21 cellular contexts compared by ENCODE assay signal in genomic region chr2:176125215-176126054, GRCh38. TPM values are rescaled to one million over a fixed set of nuclear protein-coding genes. Genes with fewer than 3 reads are reported as not detected.
A peak's percentile ranks its signal among the peaks of the same experiment; 100 is the strongest.
DNase-seq lines count a peak whose midpoint lies in the region; ATAC-seq and TF ChIP-seq lines count a peak whose summit lies in the region.
"Had no signal": no experiment of that assay in that cellular context is flagged by ENCODE, and none has a peak within 500 bp of the region (broad histone marks: within the 10 kb centered on the region; RNA-seq: fewer than 3 reads in every experiment).

No MANE protein-coding gene starts in this region.

- no peaks in the 10 kb centered on the region for H3K9me3 ChIP-seq in SK-N-MC (ENCODE audit: low read depth, low read length)
- H3K9me3 ChIP-seq in CD4-positive, alpha-beta memory T cell (ENCODE audit: control insufficient read depth in 1 of 2, low read length in 2 of 2): no peaks in the 10 kb centered on the region
- H3K9me3 ChIP-seq: adrenal gland had no signal

- H3K27ac Mint-ChIP-seq in nephron progenitor cell: peak overlapping the region; percentile 100
- H3K27ac Mint-ChIP-seq in CD4-positive, alpha-beta memory T cell: peak overlapping the region in 2 of 7 donors; percentile 19 to 89
- H3K27ac Mint-ChIP-seq: activated B cell treated with CpG ODN at 0.5 μM for 24 hours had no signal

- POLR2A ChIA-PET in CD4-positive, alpha-beta memory T cell (lab: Charles Lee; ENCODE audit: partially characterized antibody): interaction anchor here (2.2 kb wide), 1 partner anchor 329 kb away, joined by 12 read pairs; no protein-coding TSS in a partner anchor

- H3K36me3 ChIP-seq in H7 (replicated peaks; ENCODE audit: control insufficient read depth, insufficient read depth, low read length) (no peaks in the 10 kb centered on the region), SK-N-MC (ENCODE audit: insufficient read depth, low read length) (no peaks in the 10 kb centered on the region)
- no peaks in the 10 kb centered on the region for H3K36me3 ChIP-seq in CD4-positive, alpha-beta memory T cell (ENCODE audit: insufficient read depth, low read length)
- H3K36me3 ChIP-seq: adrenal gland had no signal

- no peaks in the 10 kb centered on the region for H3K9me3 Mint-ChIP-seq in nephron progenitor cell
- H3K9me3 Mint-ChIP-seq in CD4-positive, alpha-beta memory T cell: peaks cover 0 to 34% (median 2%) of the 10 kb centered on the region in 8 donors
- H3K9me3 Mint-ChIP-seq: activated B cell treated with CpG ODN at 0.5 μM for 24 hours; activated T-helper 2 cell treated with anti-CD3 and anti-CD28 coated beads, Interferon-gamma antibody, Interleukin-2, Interleukin-4, amounts not matched to agents 10 μg/mL and 5 μg/mL and 100 μg/mL, durations not matched to agents 14 hours and 24 hours and 36 hours; T-cell had no signal

- H3K4me3 Mint-ChIP-seq in nephron progenitor cell: peak overlapping the region; percentile 95
- peak overlapping the region in 2 of 8 donors; percentile 11 to 44 for H3K4me3 Mint-ChIP-seq in CD4-positive, alpha-beta memory T cell
- H3K4me3 Mint-ChIP-seq: activated B cell treated with CpG ODN at 0.5 μM for 24 hours, T-cell had no signal

- H3K27me3 ChIP-seq in H7 (ENCODE audit: control insufficient read depth, insufficient read depth, low read length): peaks cover 100% of the 10 kb centered on the region
- H3K27me3 ChIP-seq in CD4-positive, alpha-beta memory T cell (ENCODE audit: insufficient read depth, low read length): peaks cover 80% of the 10 kb centered on the region

- H3K4me3 ChIP-seq in H7 (ENCODE audit: insufficient read depth, low read depth, low read length) (no peak overlapping the region), SK-N-MC (no peak overlapping the region)
- H3K4me3 ChIP-seq in CD4-positive, alpha-beta memory T cell (ENCODE audit: low read length in 2 of 2): no peak overlapping the region

- CTCF ChIA-PET in CD4-positive, alpha-beta memory T cell (lab: Charles Lee; ENCODE audit: partially characterized antibody): interaction anchor here (0.8 to 4.3 kb wide), 7 partner anchors 15 to 1036 kb away, joined by 3 to 72 read pairs (median 5); no protein-coding TSS in a partner anchor

- ATAC-seq in HG02852 (IDR thresholded peaks at IDR 0.05; ENCODE audit: unreplicated experiment): no peak
- ATAC-seq: left cardiac atrium, T-cell had no signal

- H3K9ac ChIP-seq in SK-N-MC (ENCODE audit: insufficient read length): no peak overlapping the region

- intact Hi-C loops in CD4-positive, alpha-beta memory T cell (cut with micrococcal nuclease): loop anchor here (2.0 to 5.0 kb wide), 2 partner anchors 1037 to 1291 kb away; no protein-coding TSS in a partner anchor

- no peak for TF ChIP-seq CTCF in nephron progenitor cell (IDR thresholded peaks at IDR 0.05)

- H3K4me1 ChIP-seq in CD4-positive, alpha-beta memory T cell (ENCODE audit: insufficient read depth, low read length): peaks cover 27% of the 10 kb centered on the region

- DNase-seq in H7: peak; percentile 53
- DNase-seq in SK-N-MC (ENCODE audit: low read depth, low spot score): no peak
- DNase-seq in nephron progenitor cell: no peak
- DNase-seq in CD4-positive, alpha-beta memory T cell: no peak
- no peak for DNase-seq in stimulated activated CD8-positive, alpha-beta memory T cell treated with anti-CD3 and anti-CD28 coated beads, Interleukin-4, amount 100 ng/mL, for 48 hours
- DNase-seq: activated B cell treated with CpG ODN at 0.5 μM for 24 hours; central memory CD4-positive, alpha-beta T cell; COR-L47; effector CD8-positive, alpha-beta T cell; hypothalamus; left cardiac atrium; NCI-H1105; occipital lobe; stimulated activated CD4-positive, alpha-beta T cell treated with anti-CD3 and anti-CD28 coated beads, Interleukin-4, amount 100 ng/mL, for 1 hour; T-cell had no signal

- peaks cover 13% of the 10 kb centered on the region for H3K36me3 Mint-ChIP-seq in nephron progenitor cell (ENCODE audit: low read depth)
- H3K36me3 Mint-ChIP-seq in CD4-positive, alpha-beta memory T cell: peaks cover 0 to 5% of the 10 kb centered on the region in 2 donors
- H3K36me3 Mint-ChIP-seq: T-cell had no signal

- peaks cover 5% of the 10 kb centered on the region for H3K27me3 Mint-ChIP-seq in nephron progenitor cell (ENCODE audit: low read depth, poor library complexity)
- peaks cover 58 to 60% of the 10 kb centered on the region in 2 donors for H3K27me3 Mint-ChIP-seq in CD4-positive, alpha-beta memory T cell

- peaks cover 56% of the 10 kb centered on the region for H3K4me1 Mint-ChIP-seq in nephron progenitor cell
- peaks cover 4 to 38% (median 22%) of the 10 kb centered on the region in 4 donors for H3K4me1 Mint-ChIP-seq in CD4-positive, alpha-beta memory T cell

- 0 out of 2 replicates have a peak overlapping the region, but pooled peaks have one; percentile 26 for H3K27ac ChIP-seq in SK-N-MC
- H3K27ac ChIP-seq in CD4-positive, alpha-beta memory T cell (ENCODE audit: low read depth, low read length): no peak overlapping the region

RNA-seq across cellular contexts. Expression of gene HOXD9, which starts 2.9 kb away (rescaled TPM):
- total RNA-seq in H7 (2014; rRNA removed; shearing (Covaris generic)): 0.10 TPM in 1 of 2 replicates, not detected in the other
- total RNA-seq in CD4-positive, alpha-beta memory T cell: not detected
- not detected for polyA plus RNA-seq in CD4-positive, alpha-beta memory T cell
- total RNA-seq: activated B cell treated with CpG ODN at 0.5 μM for 24 hours; activated CD8-positive, alpha-beta memory T cell treated with anti-CD3 and anti-CD28 coated beads for 36 hours; activated T-helper 2 cell treated with anti-CD3 and anti-CD28 coated beads, Interferon-gamma antibody, Interleukin-2, Interleukin-4, amounts not matched to agents 10 μg/mL and 5 μg/mL and 100 μg/mL, durations not matched to agents 14 hours and 24 hours and 36 hours; mononuclear cell; occipital lobe had no signal

RNA-seq across cellular contexts. Expression of gene HOXD8, which starts 4.1 kb away (rescaled TPM):
- not detected in 2 replicates for total RNA-seq in H7 (2014; rRNA removed; shearing (Covaris generic))
- total RNA-seq in CD4-positive, alpha-beta memory T cell: not detected
- not detected for polyA plus RNA-seq in CD4-positive, alpha-beta memory T cell
- total RNA-seq: activated B cell treated with CpG ODN at 0.5 μM for 24 hours; activated CD8-positive, alpha-beta memory T cell treated with anti-CD3 and anti-CD28 coated beads for 36 hours; activated T-helper 2 cell treated with anti-CD3 and anti-CD28 coated beads, Interferon-gamma antibody, Interleukin-2, Interleukin-4, amounts not matched to agents 10 μg/mL and 5 μg/mL and 100 μg/mL, durations not matched to agents 14 hours and 24 hours and 36 hours; mononuclear cell; occipital lobe; T-cell had no signal

RNA-seq across cellular contexts. Expression of gene HOXD10, which starts 8.9 kb away (rescaled TPM):
- total RNA-seq in H7 (2014; rRNA removed; shearing (Covaris generic)): 0.03 TPM in 1 of 2 replicates, not detected in the other
- not detected for total RNA-seq in CD4-positive, alpha-beta memory T cell
- polyA plus RNA-seq in CD4-positive, alpha-beta memory T cell: not detected
- total RNA-seq: activated B cell treated with CpG ODN at 0.5 μM for 24 hours; activated CD8-positive, alpha-beta memory T cell treated with anti-CD3 and anti-CD28 coated beads for 36 hours; activated T-helper 2 cell treated with anti-CD3 and anti-CD28 coated beads, Interferon-gamma antibody, Interleukin-2, Interleukin-4, amounts not matched to agents 10 μg/mL and 5 μg/mL and 100 μg/mL, durations not matched to agents 14 hours and 24 hours and 36 hours; left cardiac atrium; mononuclear cell; occipital lobe; T-cell had no signal

RNA-seq across cellular contexts. Expression of gene HOXD11, which starts 18.4 kb away (rescaled TPM):
- total RNA-seq in H7 (2014; rRNA removed; shearing (Covaris generic)): 0.22 TPM in 1 of 2 replicates, not detected in the other
- total RNA-seq in CD4-positive, alpha-beta memory T cell: not detected
- not detected for polyA plus RNA-seq in CD4-positive, alpha-beta memory T cell
- total RNA-seq: activated B cell treated with CpG ODN at 0.5 μM for 24 hours; activated CD8-positive, alpha-beta memory T cell treated with anti-CD3 and anti-CD28 coated beads for 36 hours; activated T-helper 2 cell treated with anti-CD3 and anti-CD28 coated beads, Interferon-gamma antibody, Interleukin-2, Interleukin-4, amounts not matched to agents 10 μg/mL and 5 μg/mL and 100 μg/mL, durations not matched to agents 14 hours and 24 hours and 36 hours; adrenal gland; left cardiac atrium; mononuclear cell; occipital lobe; T-cell had no signal
- polyA plus RNA-seq: adrenal gland had no signal

RNA-seq across cellular contexts. Expression of gene HOXD12, which starts 25.8 kb away (rescaled TPM):
- not detected in 2 replicates for total RNA-seq in H7 (2014; rRNA removed; shearing (Covaris generic))
- not detected for total RNA-seq in CD4-positive, alpha-beta memory T cell
- polyA plus RNA-seq in CD4-positive, alpha-beta memory T cell: not detected
- total RNA-seq: activated B cell treated with CpG ODN at 0.5 μM for 24 hours; activated CD8-positive, alpha-beta memory T cell treated with anti-CD3 and anti-CD28 coated beads for 36 hours; activated T-helper 2 cell treated with anti-CD3 and anti-CD28 coated beads, Interferon-gamma antibody, Interleukin-2, Interleukin-4, amounts not matched to agents 10 μg/mL and 5 μg/mL and 100 μg/mL, durations not matched to agents 14 hours and 24 hours and 36 hours; adrenal gland; left cardiac atrium; mononuclear cell; occipital lobe; T-cell had no signal
- polyA plus RNA-seq: adrenal gland, thymus had no signal
